In genomic region chr13:46797468-46798237, GRCh38 we compare ENCODE assay signal across 8 cellular contexts. TPM values are rescaled to one million over a fixed set of nuclear protein-coding genes. Genes with fewer than 3 reads are reported as not detected.
A peak's percentile ranks its signal among the peaks of the same experiment; 100 is the strongest.
DNase-seq lines count a peak whose midpoint lies in the region; ATAC-seq, FAIRE-seq and TF ChIP-seq lines count a peak whose summit lies in the region.

No MANE protein-coding gene starts in this region.

- ATAC-seq in right lobe of liver (peak; percentile 47 to 69 (median 55)), HG02610 (IDR thresholded peaks at IDR 0.05; ENCODE audit: unreplicated experiment) (no peak)

- in situ Hi-C loops in astrocyte of the spinal cord (cut with HindIII; ENCODE audit: low sequenced_read_pairs), result no loop called here

- no peak for TF ChIP-seq POLR2A in right lobe of liver (IDR thresholded peaks at IDR 0.05)
- TF ChIP-seq POLR2A in thyroid gland (IDR thresholded peaks at IDR 0.05), result no peak

- H3K27me3 ChIP-seq in HUES48 (ENCODE audit: control insufficient read depth, insufficient read depth, low read length) (no peaks in the 10 kb centered on the region), right lobe of liver (no peaks in the 10 kb centered on the region), thyroid gland (no peaks in the 10 kb centered on the region)

- TF ChIP-seq CTCF in 22Rv1 (IDR thresholded peaks at IDR 0.05) (no peak), astrocyte of the spinal cord (IDR thresholded peaks at IDR 0.05; ENCODE audit: low read depth, low read length) (no peak), right lobe of liver (IDR thresholded peaks at IDR 0.05) (no peak), thyroid gland (IDR thresholded peaks at IDR 0.05) (no peak)

- H3K9me3 ChIP-seq in HUES48 (ENCODE audit: control insufficient read depth, insufficient read depth, low read length) (no peaks in the 10 kb centered on the region), right lobe of liver (no peaks in the 10 kb centered on the region), thyroid gland (no peaks in the 10 kb centered on the region)

- 12% methylated on average over 10 of the region's 11 CpGs for WGBS in right lobe of liver (ENCODE audit: insufficient coverage, low coverage, low lambda C conversion rate, missing lambda C conversion rate)
- 54 to 60% methylated on average over 11 of the region's 11 CpGs for WGBS in thyroid gland, 2 donors

- H3K4me3 ChIP-seq in HUES48 (ENCODE audit: low read depth, low read length) (peak overlapping the region; percentile 82), astrocyte of the spinal cord (ENCODE audit: low read depth, low read length) (peak overlapping the region; percentile 62), right lobe of liver (peak overlapping the region; percentile 78 to 86 (median 83)), thyroid gland (replicated peaks in 1 of 3) (peak overlapping the region; percentile 61 to 93 (median 76))

- H3K36me3 ChIP-seq in HUES48 (ENCODE audit: control insufficient read depth, insufficient read depth, low read length), result peaks cover 5% of the 10 kb centered on the region; the same call in 1 of the 2 replicates
- no peaks in the 10 kb centered on the region for H3K36me3 ChIP-seq in right lobe of liver
- no peaks in the 10 kb centered on the region for H3K36me3 ChIP-seq in thyroid gland

- FAIRE-seq in frontal cortex (lab: Jason Lieb, UNC), result no peak

- intact Hi-C loops in right lobe of liver (cut with DNase I), result no loop called here
- intact Hi-C loops in thyroid gland (cut with DNase I), result no loop called here

- peak overlapping the region; percentile 42; the same call in 1 of the 2 replicates for H3K9ac ChIP-seq in HUES48 (ENCODE audit: low read depth, low read length)

- H3K4me1 ChIP-seq in HUES48 (ENCODE audit: control insufficient read depth, insufficient read depth, low read length) (peaks cover 26% of the 10 kb centered on the region), right lobe of liver (peaks cover 0 to 44% (median 21%) of the 10 kb centered on the region in 4 donors), thyroid gland (peaks cover 29 to 31% of the 10 kb centered on the region in 2 donors)

- DNase-seq in astrocyte of the spinal cord (ENCODE audit: low read depth, low spot score) (no peak), right lobe of liver (peak in 1 of 3 donors; percentile 64), thyroid gland (no peak), NCI-H2081 treated with DMSO at 0.1 percent for 48 hours (lab: John Stamatoyannopoulos, UW) (no peak), frontal cortex (ENCODE audit: low spot score in 2 of 2) (no peak)

- peak overlapping the region; percentile 86 for H3K27ac ChIP-seq in 22Rv1
- H3K27ac ChIP-seq in HUES48 (ENCODE audit: low read depth, low read length), result peak overlapping the region; percentile 87
- H3K27ac ChIP-seq in right lobe of liver, result peak overlapping the region; percentile 92 to 95 (median 93)
- H3K27ac ChIP-seq in thyroid gland, result peak overlapping the region; percentile 92 to 97 (median 92)

RNA-seq across cellular contexts. Expression of gene ESD, which starts 0.7 kb away (rescaled TPM):
- total RNA-seq in right lobe of liver, result 10 to 100 TPM; 69.8 to 90.6 (median 85.4) TPM
- 100 to 1,000 TPM; 142 to 177 (median 158) TPM for total RNA-seq in thyroid gland
- total RNA-seq in frontal cortex, result 124 TPM
